ENCODE assay signal across 1 cellular context in genomic region chr3:49721165-49721860, GRCh38.
TF ChIP-seq lines count a peak whose summit lies in the region.

No MANE protein-coding gene starts in this region.

TF ChIP-seq in K562, 482 proteins besides CTCF, POLR2A, EP300 and RAD21:
- TF ChIP-seq KDM5B (IDR thresholded peaks at IDR 0.05; ENCODE audit: insufficient replicate concordance, low read depth, low read length) (peak; percentile 29), PHB2 (IDR thresholded peaks at IDR 0.05; ENCODE audit: low read depth) (no peak), NR4A1 (CRISPR knock-in tag; IDR thresholded peaks at IDR 0.05) (no peak), NR4A1 (tag; IDR thresholded peaks at IDR 0.05) (no peak), POLR2AphosphoS2 (IDR thresholded peaks at IDR 0.05; ENCODE audit: low read length) (peak; percentile 29; the same call in 1 of the 2 replicates), ZNF695 (CRISPR knock-in tag; IDR thresholded peaks at IDR 0.05) (no peak)
